ENCODE assay signal across 1 cellular context in the genomic region with DNA sequence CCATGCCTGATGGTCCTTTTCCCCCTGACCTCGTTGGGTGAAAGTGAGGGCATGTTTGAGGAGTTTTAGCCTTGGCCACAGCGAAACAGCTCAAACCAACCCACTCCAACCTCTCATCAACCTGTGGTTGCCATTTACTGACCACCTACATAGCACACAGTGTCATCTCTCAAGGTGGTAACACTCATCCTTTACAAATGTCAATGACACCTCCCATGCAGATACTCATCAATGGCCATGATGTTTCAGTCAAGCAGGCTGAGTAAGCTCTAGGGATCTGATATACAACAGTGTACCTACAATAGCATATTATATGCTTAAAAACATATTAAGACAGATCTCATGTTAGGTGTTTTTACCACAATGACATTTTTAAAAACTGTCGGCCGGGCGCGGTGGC.
TF ChIP-seq lines count a peak whose summit lies in the region.

No MANE protein-coding gene starts in this region.

TF ChIP-seq in H1, 55 proteins besides CTCF, POLR2A, EP300 and RAD21:
- TF ChIP-seq NRF1 (IDR thresholded peaks at IDR 0.05; ENCODE audit: low read depth, low read length) (no peak), SP2 (IDR thresholded peaks at IDR 0.05; ENCODE audit: low read length) (no peak), GTF2F1 (IDR thresholded peaks at IDR 0.05; ENCODE audit: borderline replicate concordance, low read depth, low read length) (no peak), CBX8 (IDR thresholded peaks at IDR 0.05; ENCODE audit: borderline replicate concordance, low read depth, low read length) (no peak), MAFK (IDR thresholded peaks at IDR 0.05; ENCODE audit: low read depth, low read length) (no peak), KDM4A (IDR thresholded peaks at IDR 0.05; ENCODE audit: low read depth, low read length, severe bottlenecking) (no peak), HDAC2 (IDR thresholded peaks at IDR 0.05; ENCODE audit: borderline replicate concordance in 1 of 2, low read depth in 2 of 2, low read length in 2 of 2) (no peak), POU5F1 (IDR thresholded peaks at IDR 0.05; ENCODE audit: low read depth, low read length) (no peak), SP1 (IDR thresholded peaks at IDR 0.05; ENCODE audit: low read depth, low read length) (no peak), SRF (IDR thresholded peaks at IDR 0.05; ENCODE audit: low read depth, low read length) (no peak), GABPA (IDR thresholded peaks at IDR 0.05; ENCODE audit: borderline replicate concordance, insufficient read depth, low read length) (no peak), TAF1 (IDR thresholded peaks at IDR 0.05; ENCODE audit: low read depth, low read length) (no peak), RFX5 (IDR thresholded peaks at IDR 0.05; ENCODE audit: borderline replicate concordance, low read depth, low read length) (no peak), TEAD4 (IDR thresholded peaks at IDR 0.05; ENCODE audit: low read depth, low read length) (no peak)
- TF ChIP-seq, protein P1, sequence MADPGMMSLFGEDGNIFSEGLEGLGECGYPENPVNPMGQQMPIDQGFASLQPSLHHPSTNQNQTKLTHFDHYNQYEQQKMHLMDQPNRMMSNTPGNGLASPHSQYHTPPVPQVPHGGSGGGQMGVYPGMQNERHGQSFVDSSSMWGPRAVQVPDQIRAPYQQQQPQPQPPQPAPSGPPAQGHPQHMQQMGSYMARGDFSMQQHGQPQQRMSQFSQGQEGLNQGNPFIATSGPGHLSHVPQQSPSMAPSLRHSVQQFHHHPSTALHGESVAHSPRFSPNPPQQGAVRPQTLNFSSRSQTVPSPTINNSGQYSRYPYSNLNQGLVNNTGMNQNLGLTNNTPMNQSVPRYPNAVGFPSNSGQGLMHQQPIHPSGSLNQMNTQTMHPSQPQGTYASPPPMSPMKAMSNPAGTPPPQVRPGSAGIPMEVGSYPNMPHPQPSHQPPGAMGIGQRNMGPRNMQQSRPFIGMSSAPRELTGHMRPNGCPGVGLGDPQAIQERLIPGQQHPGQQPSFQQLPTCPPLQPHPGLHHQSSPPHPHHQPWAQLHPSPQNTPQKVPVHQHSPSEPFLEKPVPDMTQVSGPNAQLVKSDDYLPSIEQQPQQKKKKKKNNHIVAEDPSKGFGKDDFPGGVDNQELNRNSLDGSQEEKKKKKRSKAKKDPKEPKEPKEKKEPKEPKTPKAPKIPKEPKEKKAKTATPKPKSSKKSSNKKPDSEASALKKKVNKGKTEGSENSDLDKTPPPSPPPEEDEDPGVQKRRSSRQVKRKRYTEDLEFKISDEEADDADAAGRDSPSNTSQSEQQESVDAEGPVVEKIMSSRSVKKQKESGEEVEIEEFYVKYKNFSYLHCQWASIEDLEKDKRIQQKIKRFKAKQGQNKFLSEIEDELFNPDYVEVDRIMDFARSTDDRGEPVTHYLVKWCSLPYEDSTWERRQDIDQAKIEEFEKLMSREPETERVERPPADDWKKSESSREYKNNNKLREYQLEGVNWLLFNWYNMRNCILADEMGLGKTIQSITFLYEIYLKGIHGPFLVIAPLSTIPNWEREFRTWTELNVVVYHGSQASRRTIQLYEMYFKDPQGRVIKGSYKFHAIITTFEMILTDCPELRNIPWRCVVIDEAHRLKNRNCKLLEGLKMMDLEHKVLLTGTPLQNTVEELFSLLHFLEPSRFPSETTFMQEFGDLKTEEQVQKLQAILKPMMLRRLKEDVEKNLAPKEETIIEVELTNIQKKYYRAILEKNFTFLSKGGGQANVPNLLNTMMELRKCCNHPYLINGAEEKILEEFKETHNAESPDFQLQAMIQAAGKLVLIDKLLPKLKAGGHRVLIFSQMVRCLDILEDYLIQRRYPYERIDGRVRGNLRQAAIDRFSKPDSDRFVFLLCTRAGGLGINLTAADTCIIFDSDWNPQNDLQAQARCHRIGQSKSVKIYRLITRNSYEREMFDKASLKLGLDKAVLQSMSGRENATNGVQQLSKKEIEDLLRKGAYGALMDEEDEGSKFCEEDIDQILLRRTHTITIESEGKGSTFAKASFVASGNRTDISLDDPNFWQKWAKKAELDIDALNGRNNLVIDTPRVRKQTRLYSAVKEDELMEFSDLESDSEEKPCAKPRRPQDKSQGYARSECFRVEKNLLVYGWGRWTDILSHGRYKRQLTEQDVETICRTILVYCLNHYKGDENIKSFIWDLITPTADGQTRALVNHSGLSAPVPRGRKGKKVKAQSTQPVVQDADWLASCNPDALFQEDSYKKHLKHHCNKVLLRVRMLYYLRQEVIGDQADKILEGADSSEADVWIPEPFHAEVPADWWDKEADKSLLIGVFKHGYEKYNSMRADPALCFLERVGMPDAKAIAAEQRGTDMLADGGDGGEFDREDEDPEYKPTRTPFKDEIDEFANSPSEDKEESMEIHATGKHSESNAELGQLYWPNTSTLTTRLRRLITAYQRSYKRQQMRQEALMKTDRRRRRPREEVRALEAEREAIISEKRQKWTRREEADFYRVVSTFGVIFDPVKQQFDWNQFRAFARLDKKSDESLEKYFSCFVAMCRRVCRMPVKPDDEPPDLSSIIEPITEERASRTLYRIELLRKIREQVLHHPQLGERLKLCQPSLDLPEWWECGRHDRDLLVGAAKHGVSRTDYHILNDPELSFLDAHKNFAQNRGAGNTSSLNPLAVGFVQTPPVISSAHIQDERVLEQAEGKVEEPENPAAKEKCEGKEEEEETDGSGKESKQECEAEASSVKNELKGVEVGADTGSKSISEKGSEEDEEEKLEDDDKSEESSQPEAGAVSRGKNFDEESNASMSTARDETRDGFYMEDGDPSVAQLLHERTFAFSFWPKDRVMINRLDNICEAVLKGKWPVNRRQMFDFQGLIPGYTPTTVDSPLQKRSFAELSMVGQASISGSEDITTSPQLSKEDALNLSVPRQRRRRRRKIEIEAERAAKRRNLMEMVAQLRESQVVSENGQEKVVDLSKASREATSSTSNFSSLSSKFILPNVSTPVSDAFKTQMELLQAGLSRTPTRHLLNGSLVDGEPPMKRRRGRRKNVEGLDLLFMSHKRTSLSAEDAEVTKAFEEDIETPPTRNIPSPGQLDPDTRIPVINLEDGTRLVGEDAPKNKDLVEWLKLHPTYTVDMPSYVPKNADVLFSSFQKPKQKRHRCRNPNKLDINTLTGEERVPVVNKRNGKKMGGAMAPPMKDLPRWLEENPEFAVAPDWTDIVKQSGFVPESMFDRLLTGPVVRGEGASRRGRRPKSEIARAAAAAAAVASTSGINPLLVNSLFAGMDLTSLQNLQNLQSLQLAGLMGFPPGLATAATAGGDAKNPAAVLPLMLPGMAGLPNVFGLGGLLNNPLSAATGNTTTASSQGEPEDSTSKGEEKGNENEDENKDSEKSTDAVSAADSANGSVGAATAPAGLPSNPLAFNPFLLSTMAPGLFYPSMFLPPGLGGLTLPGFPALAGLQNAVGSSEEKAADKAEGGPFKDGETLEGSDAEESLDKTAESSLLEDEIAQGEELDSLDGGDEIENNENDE (IDR thresholded peaks at IDR 0.05; ENCODE audit: insufficient replicate concordance, low read length) = no peak
- TF ChIP-seq, protein P2, sequence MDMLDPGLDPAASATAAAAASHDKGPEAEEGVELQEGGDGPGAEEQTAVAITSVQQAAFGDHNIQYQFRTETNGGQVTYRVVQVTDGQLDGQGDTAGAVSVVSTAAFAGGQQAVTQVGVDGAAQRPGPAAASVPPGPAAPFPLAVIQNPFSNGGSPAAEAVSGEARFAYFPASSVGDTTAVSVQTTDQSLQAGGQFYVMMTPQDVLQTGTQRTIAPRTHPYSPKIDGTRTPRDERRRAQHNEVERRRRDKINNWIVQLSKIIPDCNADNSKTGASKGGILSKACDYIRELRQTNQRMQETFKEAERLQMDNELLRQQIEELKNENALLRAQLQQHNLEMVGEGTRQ (IDR thresholded peaks at IDR 0.05; ENCODE audit: low read length) = no peak
